Comparison of ENCODE assay signal across 8 cellular contexts in the genomic region with DNA sequence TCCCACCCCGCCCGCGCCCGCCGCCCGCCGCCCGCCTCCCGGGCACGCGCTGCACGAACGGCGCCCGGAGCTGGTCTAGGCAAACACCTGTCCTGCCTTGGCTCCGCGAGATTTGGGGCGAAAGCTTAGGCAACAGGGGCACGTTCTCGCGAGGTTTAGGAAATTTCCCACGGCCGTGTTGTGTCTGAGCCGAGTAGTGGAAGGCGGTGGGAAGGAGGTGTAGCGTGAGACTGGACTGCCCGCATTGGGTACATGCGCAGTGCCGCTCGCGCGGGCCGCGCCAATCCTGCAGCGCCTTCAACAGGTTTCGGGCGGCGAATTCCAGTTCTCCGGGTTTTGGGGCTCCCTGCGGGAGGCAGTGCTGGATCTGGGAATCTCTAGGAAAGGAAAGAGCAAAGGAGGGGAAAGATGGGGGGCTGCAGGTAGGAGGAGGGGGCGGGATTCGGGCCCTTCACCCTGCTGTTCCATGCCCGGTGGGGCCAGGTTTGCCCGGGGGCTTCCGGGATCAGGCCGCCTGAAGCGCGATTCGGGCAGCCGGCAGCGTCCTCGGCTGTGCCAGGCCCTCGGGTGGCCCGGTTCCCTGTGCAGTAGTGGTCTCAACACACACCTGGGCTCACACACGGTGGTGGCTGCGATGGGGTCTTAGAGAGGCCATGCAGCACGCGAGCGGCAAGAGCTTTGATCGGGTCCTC. TPM values are rescaled to one million over a fixed set of nuclear protein-coding genes. Genes with fewer than 3 reads are reported as not detected.
DNase-seq lines count a peak whose midpoint lies in the region; ATAC-seq, FAIRE-seq and TF ChIP-seq lines count a peak whose summit lies in the region.

No MANE protein-coding gene starts in this region.

- CTCF ChIA-PET in RWPE1 (lab: Yijun Ruan, JAX) = interaction anchor here (0.5 to 0.8 kb wide), 5 partner anchors 91 to 1336 kb away, joined by 3 to 4 read pairs (median 4); no protein-coding TSS in a partner anchor

- H3K27ac ChIP-seq in RWPE1 = peak overlapping the region; percentile 97

- peaks cover 32% of the 10 kb centered on the region for H3K36me3 Mint-ChIP-seq in natural killer cell treated with Interleukin-12 subunit alpha and Interleukin-12 subunit beta and Interleukin-15 and Interleukin-18, amount 100 ng/mL, for 72 hours

- no peak; the same call in 1 of the 2 replicates for TF ChIP-seq POLR2A in H54 (IDR thresholded peaks at IDR 0.05; ENCODE audit: low read depth, low read length)

- H3K4me1 Mint-ChIP-seq in natural killer cell treated with Interleukin-12 subunit alpha and Interleukin-12 subunit beta and Interleukin-15 and Interleukin-18, amount 100 ng/mL, for 72 hours (ENCODE audit: low read depth in 2 of 2) = peaks cover 47 to 48% of the 10 kb centered on the region in 2 donors

- H3K27ac Mint-ChIP-seq in natural killer cell treated with Interleukin-12 subunit alpha and Interleukin-12 subunit beta and Interleukin-15 and Interleukin-18, amount 100 ng/mL, for 72 hours = peak overlapping the region; percentile 89 to 94

- peak; percentile 83 to 88 for ATAC-seq in natural killer cell treated with Interleukin-12 subunit alpha and Interleukin-12 subunit beta and Interleukin-15 and Interleukin-18, amount 100 ng/mL, for 72 hours

- peak; percentile 64 for FAIRE-seq in H54 (lab: Jason Lieb, UNC)

- peaks cover 17% of the 10 kb centered on the region for H3K9me3 Mint-ChIP-seq in natural killer cell treated with Interleukin-12 subunit alpha and Interleukin-12 subunit beta and Interleukin-15 and Interleukin-18, amount 100 ng/mL, for 72 hours

- H3K9ac ChIP-seq in ES-I3 (ENCODE audit: low read depth, low read length) = peak overlapping the region; percentile 97

- H3K4me1 ChIP-seq in ES-I3 (ENCODE audit: insufficient read depth, low read length) = peaks cover 8% of the 10 kb centered on the region; the same call in 1 of the 2 replicates

- TF ChIP-seq CTCF in RWPE1 (conservative IDR thresholded peaks at IDR 0.05; ENCODE audit: low read depth) (peak; percentile 37; the same call in 1 of the 2 replicates), fibroblast of pulmonary artery (IDR thresholded peaks at IDR 0.05; ENCODE audit: low read length, missing control alignments) (no peak)

- POLR2A ChIA-PET in RWPE1 (lab: Yijun Ruan, JAX; ENCODE audit: low non-redundant PET) = interaction anchor here (0.6 to 1.1 kb wide), 5 partner anchors 9 to 178 kb away, joined by 3 to 13 read pairs (median 3); no protein-coding TSS in a partner anchor

- peak overlapping the region; percentile 92 for H3K4me3 ChIP-seq in fibroblast of pulmonary artery (replicated peaks; ENCODE audit: low read depth, low read length)

- DNase-seq in H54 (ENCODE audit: insufficient read length, low spot score) (peak; percentile 81), LoVo (ENCODE audit: low spot score) (peak; percentile 98), RWPE1 (ENCODE audit: low spot score) (peak; percentile 95), fibroblast of pulmonary artery (ENCODE audit: low read depth) (peak; percentile 100)
- peak; percentile 97 for DNase-seq in activated effector memory CD4-positive, alpha-beta T cell treated with Interleukin-2 at 50 U/mL for 16 hours
- peak; percentile 98 for DNase-seq in natural killer cell treated with Interleukin-12 subunit alpha and Interleukin-12 subunit beta and Interleukin-15 and Interleukin-18, amount 100 ng/mL, for 72 hours (ENCODE audit: low spot score)
- peak; percentile 98 for DNase-seq in stimulated activated naive CD4-positive, alpha-beta T cell treated with Interleukin-2 at 50 U/mL for 16 hours (lab: John Stamatoyannopoulos, UW)

- H3K4me3 Mint-ChIP-seq in natural killer cell treated with Interleukin-12 subunit alpha and Interleukin-12 subunit beta and Interleukin-15 and Interleukin-18, amount 100 ng/mL, for 72 hours = peak overlapping the region; percentile 96

- H3K27me3 Mint-ChIP-seq in natural killer cell treated with Interleukin-12 subunit alpha and Interleukin-12 subunit beta and Interleukin-15 and Interleukin-18, amount 100 ng/mL, for 72 hours = no peaks in the 10 kb centered on the region

- peaks cover 20% of the 10 kb centered on the region for H3K9me3 ChIP-seq in ES-I3 (ENCODE audit: control insufficient read depth, insufficient read depth, low read length)

- no peaks in the 10 kb centered on the region for H3K36me3 ChIP-seq in ES-I3 (ENCODE audit: insufficient read depth, low read length)

RNA-seq across cellular contexts. Expression of a gene that starts 1.2 kb away (rescaled TPM):
- 100 to 1,000 TPM; 179 to 212 TPM for total RNA-seq in natural killer cell treated with Interleukin-12 subunit alpha and Interleukin-12 subunit beta and Interleukin-15 and Interleukin-18, amount 100 ng/mL, for 72 hours

Comparison
In these comparisons a context has a peak if more than half of its experiments do, and no peak if none do; other contexts are left out.
1. Peak in every context shown above with its lines: DNase-seq, ATAC-seq, H3K4me3 ChIP-seq and H3K27ac ChIP-seq.